Comparison of ENCODE assay signal across 28 cellular contexts in the genomic region with DNA sequence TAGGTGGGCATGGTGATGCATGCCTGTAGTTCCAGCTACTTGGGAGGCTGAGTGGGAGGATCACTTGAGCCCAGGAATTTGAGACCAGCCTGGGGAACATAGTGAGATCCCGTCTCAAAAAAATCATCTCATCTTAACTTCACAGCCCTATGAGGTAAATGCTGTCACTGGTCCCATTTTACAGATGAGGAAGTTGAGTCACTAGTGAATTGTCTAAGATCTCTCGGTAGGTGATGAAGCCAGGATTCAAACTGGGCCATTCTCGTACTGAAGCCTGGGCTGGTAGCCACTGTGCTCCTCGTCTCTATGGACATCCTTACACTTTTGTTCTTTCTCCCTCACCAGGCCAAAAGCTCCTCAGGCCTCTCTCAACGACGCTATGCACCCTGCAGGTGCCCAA. TPM values are rescaled to one million over a fixed set of nuclear protein-coding genes. Genes with fewer than 3 reads are reported as not detected.
DNase-seq lines count a peak whose midpoint lies in the region; ATAC-seq, FAIRE-seq and TF ChIP-seq lines count a peak whose summit lies in the region.
"Had no signal": no experiment of that assay in that cellular context is flagged by ENCODE, and none has a peak within 500 bp of the region (broad histone marks: within the 10 kb centered on the region; RNA-seq: fewer than 3 reads in every experiment).

No MANE protein-coding gene starts in this region.

- CTCF ChIA-PET in SK-N-SH (lab: Yijun Ruan, JAX) (interaction anchor here (0.5 to 27.2 kb wide), 26 partner anchors 9 to 1027 kb away, joined by 3 to 460 read pairs (median 5); no protein-coding TSS in a partner anchor), K562 (lab: Yijun Ruan, JAX; ENCODE audit: low intra/inter-chr PET ratio) (no interaction called here)

- ATAC-seq in SK-N-SH treated with all-trans-retinoic acid at 6 μM for 48 hours: no peak
- no peak for ATAC-seq in K562
- ATAC-seq in HG03460 (IDR thresholded peaks at IDR 0.05; ENCODE audit: unreplicated experiment): no peak
- ATAC-seq in activated T-cell treated with anti-CD3 and anti-CD28 coated beads, Interleukin-2, amount 50 U/mL, for 4 hours: no peak
- no peak for ATAC-seq in psoas muscle
- ATAC-seq: effector memory CD8-positive, alpha-beta T cell had no signal

- TF ChIP-seq RAD21 in SK-N-SH (IDR thresholded peaks at IDR 0.05; ENCODE audit: low read length) (no peak), K562 (CRISPR knock-in tag; conservative IDR thresholded peaks at IDR 0.05 in 1 of 2, IDR thresholded peaks at IDR 0.05 in 1 of 2) (no peak)

- H3K9me3 ChIP-seq in SK-N-SH (no peaks in the 10 kb centered on the region), K562 (replicated peaks; ENCODE audit: control insufficient read depth, insufficient read depth, low read depth, low read length) (no peaks in the 10 kb centered on the region), kidney (ENCODE audit: control insufficient read depth in 1 of 2, low read length in 2 of 2) (no peaks in the 10 kb centered on the region), psoas muscle (no peaks in the 10 kb centered on the region)
- H3K9me3 ChIP-seq: colonic mucosa, HAP-1, upper lobe of right lung had no signal

- FAIRE-seq in K562 (lab: Jason Lieb, UNC) (no peak), kidney (lab: Jason Lieb, UNC) (no peak)
- FAIRE-seq: A204.1, astrocyte, GM19239, keratinocyte had no signal

- H3K79me2 ChIP-seq in SK-N-SH (ENCODE audit: insufficient read depth) (no peaks in the 10 kb centered on the region), K562 (ENCODE audit: control insufficient read depth, insufficient read depth, low read length) (no peaks in the 10 kb centered on the region)

- peaks cover under 1% of the 10 kb centered on the region for H3K4me1 Mint-ChIP-seq in activated T-cell treated with anti-CD3 and anti-CD28 coated beads, Interleukin-2, amount 50 U/mL, for 4 hours (ENCODE audit: low read depth)
- H3K4me1 Mint-ChIP-seq: activated naive CD8-positive, alpha-beta T cell treated with anti-CD3 and anti-CD28 coated beads, Interleukin-2, amount 50 U/mL, for 24 hours had no signal

- intact Hi-C loops in K562 (cut with micrococcal nuclease) (no loop called here), kidney (cut with DNase I) (no loop called here), psoas muscle (cut with DNase I) (no loop called here)

- POLR2A ChIA-PET in SK-N-SH (lab: Yijun Ruan, JAX): no interaction called here
- POLR2A ChIA-PET in K562 (lab: Yijun Ruan, JAX): interaction anchor here (0.6 kb wide), 1 partner anchor 466 kb away, joined by 4 read pairs; no protein-coding TSS in a partner anchor

- H3K27me3 ChIP-seq in SK-N-SH (ENCODE audit: insufficient read depth): peaks cover 46% of the 10 kb centered on the region; the same call in 1 of the 2 replicates
- H3K27me3 ChIP-seq in K562 (ENCODE audit: control insufficient read depth in 2 of 2, insufficient read depth in 2 of 2, low read length in 2 of 2): peaks cover 16 to 66% of the 10 kb centered on the region in 2 experiments
- H3K27me3 ChIP-seq in psoas muscle (ENCODE audit: insufficient read depth in 3 of 3, low read length in 2 of 3): peaks cover 0 to 25% (median 0%) of the 10 kb centered on the region in 3 donors

- TF ChIP-seq EP300 in SK-N-SH (IDR thresholded peaks at IDR 0.05; ENCODE audit: borderline replicate concordance in 1 of 2, low read depth in 1 of 2, low read length in 1 of 2) (no peak), K562 (IDR thresholded peaks at IDR 0.05; ENCODE audit: low read length) (no peak)

- H3K27ac ChIP-seq in SK-N-SH (ENCODE audit: low read depth in 2 of 2, low read length in 1 of 2): peak overlapping the region in 1 of 2 experiments; percentile 97; a peak in 2 of 4 replicates
- H3K27ac ChIP-seq in K562 (ENCODE audit: extremely low read depth, low read depth, low read length): no peak overlapping the region
- no peak overlapping the region for H3K27ac ChIP-seq in kidney (ENCODE audit: low read depth in 2 of 2, low read length in 2 of 2)
- H3K27ac ChIP-seq in psoas muscle: no peak overlapping the region
- H3K27ac ChIP-seq: colonic mucosa, PC-9, upper lobe of right lung had no signal

- peaks cover 0 to 65% of the 10 kb centered on the region in 2 experiments; a peak in 3 of 4 replicates for H3K4me1 ChIP-seq in SK-N-SH (ENCODE audit: control insufficient read depth in 1 of 2, insufficient read depth in 2 of 2, low read depth in 1 of 2, low read length in 1 of 2)
- peaks cover 0 to 4% of the 10 kb centered on the region in 2 experiments; a peak in 2 of 5 replicates for H3K4me1 ChIP-seq in K562 (replicated peaks in 1 of 2; ENCODE audit: control insufficient read depth in 2 of 2, insufficient read depth in 2 of 2, low read length in 2 of 2)
- no peaks in the 10 kb centered on the region for H3K4me1 ChIP-seq in kidney (ENCODE audit: control insufficient read depth in 1 of 2, insufficient read depth in 1 of 2, low read depth in 1 of 2, low read length in 2 of 2)
- no peaks in the 10 kb centered on the region for H3K4me1 ChIP-seq in psoas muscle
- H3K4me1 ChIP-seq: colonic mucosa, upper lobe of right lung had no signal

- no peak for DNase-seq in SK-N-SH
- no peak for DNase-seq in K562 (ENCODE audit: extremely low read depth in 1 of 4, low spot score in 3 of 4)
- DNase-seq in kidney: peak; percentile 18
- no peak for DNase-seq in stimulated activated CD4-positive, alpha-beta T cell treated with anti-CD3 and anti-CD28 coated beads, Interleukin-2, amount 100 ng/mL, for 24 hours
- DNase-seq in activated T-cell treated with anti-CD3 and anti-CD28 coated beads, Interleukin-2, amount 50 U/mL, for 4 hours: no peak
- no peak for DNase-seq in psoas muscle
- DNase-seq: activated CD4-positive, alpha-beta T cell treated with anti-CD3 and anti-CD28 coated beads for 1 hour; activated naive CD4-positive, alpha-beta T cell; activated naive CD8-positive, alpha-beta T cell treated with anti-CD3 and anti-CD28 coated beads, Interleukin-2, amount 50 U/mL, for 24 hours; Calu3; colonic mucosa; DND-41; effector memory CD8-positive, alpha-beta T cell; KG1; NCI-H187; PC-9; stimulated activated naive CD4-positive, alpha-beta T cell had no signal

- H3K4me2 ChIP-seq in SK-N-SH: peak overlapping the region; percentile 50; the same call in 1 of the 2 replicates
- no peak overlapping the region for H3K4me2 ChIP-seq in K562 (ENCODE audit: insufficient read depth, low read length)
- H3K4me2 ChIP-seq: PC-9 had no signal

- 40% methylated on average over 5 of the region's 6 CpGs for WGBS in SK-N-SH (ENCODE audit: low lambda C conversion rate)
- 0% methylated on average over 5 of the region's 6 CpGs for WGBS in K562 (ENCODE audit: insufficient coverage, low coverage, missing lambda C conversion rate)
- 30 to 40% (median 32%) methylated on average over 6 of the region's 6 CpGs for WGBS in psoas muscle, 3 donors

- H3K9ac ChIP-seq in SK-N-SH (no peak overlapping the region), K562 (ENCODE audit: insufficient read depth in 1 of 2, low read depth in 2 of 2, low read length in 2 of 2) (no peak overlapping the region), kidney (ENCODE audit: low read length in 2 of 2) (no peak overlapping the region)

- no peaks in the 10 kb centered on the region for H3K9me3 Mint-ChIP-seq in activated T-cell treated with anti-CD3 and anti-CD28 coated beads, Interleukin-2, amount 50 U/mL, for 4 hours
- H3K9me3 Mint-ChIP-seq: activated CD4-positive, alpha-beta memory T cell treated with anti-CD3 and anti-CD28 coated beads for 36 hours; activated naive CD8-positive, alpha-beta T cell treated with anti-CD3 and anti-CD28 coated beads, Interleukin-2, amount 50 U/mL, for 24 hours; effector memory CD8-positive, alpha-beta T cell had no signal

- TF ChIP-seq CTCF in SK-N-SH (IDR thresholded peaks at IDR 0.05) (no peak), K562 (IDR thresholded peaks at IDR 0.05 in 2 of 3, conservative IDR thresholded peaks at IDR 0.05 in 1 of 3; ENCODE audit: insufficient read depth in 2 of 3, low read depth in 1 of 3, low read length in 3 of 3) (no peak), kidney (IDR thresholded peaks at IDR 0.05; ENCODE audit: borderline replicate concordance, extremely low read depth, insufficient read depth) (no peak), psoas muscle (IDR thresholded peaks at IDR 0.05) (no peak)

- no peak overlapping the region; a peak in 1 of 4 replicates for H3K4me3 ChIP-seq in SK-N-SH (ENCODE audit: low read depth in 2 of 2, low read length in 1 of 2)
- H3K4me3 ChIP-seq in K562: no peak overlapping the region
- H3K4me3 ChIP-seq in kidney (ENCODE audit: low read length in 2 of 2): no peak overlapping the region
- no peak overlapping the region for H3K4me3 ChIP-seq in psoas muscle
- H3K4me3 ChIP-seq: colonic mucosa, HAP-1, PC-9, upper lobe of right lung had no signal

- H3K4me3 Mint-ChIP-seq in activated T-cell treated with anti-CD3 and anti-CD28 coated beads, Interleukin-2, amount 50 U/mL, for 4 hours: no peak overlapping the region
- H3K4me3 Mint-ChIP-seq: activated CD4-positive, alpha-beta memory T cell treated with anti-CD3 and anti-CD28 coated beads for 36 hours; activated naive CD8-positive, alpha-beta T cell treated with anti-CD3 and anti-CD28 coated beads, Interleukin-2, amount 50 U/mL, for 24 hours; effector memory CD8-positive, alpha-beta T cell had no signal

- in situ Hi-C loops in K562 (cut with MboI): no loop called here

- BruUV-seq in K562 (replicated peaks; lab: Mats Ljungman, UMichigan): no TSS peak

- H3K36me3 Mint-ChIP-seq in activated T-cell treated with anti-CD3 and anti-CD28 coated beads, Interleukin-2, amount 50 U/mL, for 4 hours (ENCODE audit: insufficient read depth): no peaks in the 10 kb centered on the region
- H3K36me3 Mint-ChIP-seq: activated CD4-positive, alpha-beta memory T cell treated with anti-CD3 and anti-CD28 coated beads for 36 hours had no signal

- H3K9me1 ChIP-seq in K562 (ENCODE audit: control insufficient read depth, insufficient read depth, low read length): no peaks in the 10 kb centered on the region

- no peaks in the 10 kb centered on the region for H3K9me2 ChIP-seq in SK-N-SH

- TF ChIP-seq POLR2A in K562 (conservative IDR thresholded peaks at IDR 0.05): no peak

- peaks cover 31% of the 10 kb centered on the region for H3K27me3 Mint-ChIP-seq in activated T-cell treated with anti-CD3 and anti-CD28 coated beads, Interleukin-2, amount 50 U/mL, for 4 hours (ENCODE audit: low read depth)

- H3F3A ChIP-seq in SK-N-SH (replicated peaks; ENCODE audit: insufficient read depth): no peaks in the 10 kb centered on the region

- no peaks in the 10 kb centered on the region for H3K36me3 ChIP-seq in SK-N-SH (replicated peaks in 1 of 2; ENCODE audit: control insufficient read depth in 1 of 2, insufficient read depth in 2 of 2, low read length in 1 of 2)
- no peaks in the 10 kb centered on the region for H3K36me3 ChIP-seq in K562 (ENCODE audit: control insufficient read depth, insufficient read depth, low read length)
- no peaks in the 10 kb centered on the region for H3K36me3 ChIP-seq in kidney (ENCODE audit: control insufficient read depth in 1 of 2, insufficient read depth in 2 of 2, low read length in 2 of 2)
- H3K36me3 ChIP-seq in psoas muscle (ENCODE audit: insufficient read depth in 1 of 2, low read depth in 1 of 2): no peaks in the 10 kb centered on the region
- H3K36me3 ChIP-seq: colonic mucosa, HAP-1, upper lobe of right lung had no signal

- no peak overlapping the region for H2AFZ ChIP-seq in SK-N-SH (ENCODE audit: low read depth)
- no peak overlapping the region for H2AFZ ChIP-seq in K562 (ENCODE audit: low read depth, low read length)
- H2AFZ ChIP-seq: PC-9 had no signal

- no peaks in the 10 kb centered on the region for H4K20me1 ChIP-seq in SK-N-SH (ENCODE audit: insufficient read depth)
- H4K20me1 ChIP-seq in K562 (replicated peaks; ENCODE audit: control insufficient read depth, insufficient read depth, low read length): no peaks in the 10 kb centered on the region

RNA-seq across cellular contexts. Expression of a gene that starts 6.4 kb away (rescaled TPM):
- polyA plus RNA-seq in SK-N-SH (2012; rRNA removed) (0.02 and 0.05 TPM in 2 replicates), K562 (2011; rRNA removed) (0.01 and 0.03 TPM in 2 replicates), K562 (2014; fragmentation: Illumina TruSeq; extraction: Trizol) (0.01 and 0.03 TPM in 2 replicates), K562 (2014; fragmentation: Nextera tagmentation; extraction: Ambion mirVana) (not detected), K562 (2014; rRNA removed) (0.04 and 0.11 TPM in 2 replicates), kidney (ENCODE audit: insufficient read depth, low read depth, low replicate concordance) (0.06 TPM), psoas muscle (under 1 TPM; 0.04 to 0.09 (median 0.08) TPM)
- polyA plus RNA-seq in SK-N-SH (2012; cell fraction: cytosol; rRNA removed): 0.01 and 0.03 TPM in 2 replicates
- polyA plus RNA-seq in SK-N-SH (2012; cell fraction: nucleus; rRNA removed): 0.06 and 0.09 TPM in 2 replicates
- 0.44 TPM in 1 of 2 replicates, not detected in the other for total RNA-seq in K562 (2011; cell fraction: chromatin; rRNA removed; ENCODE audit: low replicate concordance)
- 0.17 and 0.39 TPM in 2 replicates for total RNA-seq in K562 (2011; cell fraction: nucleolus; rRNA removed)
- 0.07 and 0.92 TPM in 2 replicates for total RNA-seq in K562 (2011; cell fraction: nucleoplasm; rRNA removed)
- total RNA-seq in K562 (2014; rRNA removed) (0.04 and 0.05 TPM in 2 replicates), K562 (2014; rRNA removed; fragmentation: Illumina TruSeq; extraction: Trizol) (0.04 TPM in 1 of 2 replicates, not detected in the other), K562 (2015; rRNA removed; fragmentation: Illumina TruSeq; extraction: Trizol) (not detected in 2 replicates), K562 (2021) (0.09 TPM in 1 of 2 replicates, not detected in the other), kidney (0.35 TPM), psoas muscle (under 1 TPM; 0.05 to 0.30 (median 0.07) TPM)
- 0.01 and 0.04 TPM in 2 replicates for polyA plus RNA-seq in K562 (2011; cell fraction: cytosol; rRNA removed)
- polyA plus RNA-seq in K562 (2011; cell fraction: nucleus; rRNA removed): 0.33 and 0.58 TPM in 2 replicates
- polyA plus RNA-seq in K562 (2012): 0.03 and 0.06 TPM in 2 replicates
- polyA minus RNA-seq in K562 (2011; rRNA and poly(A)+ RNA removed): not detected in 2 replicates
- not detected in 2 replicates for polyA minus RNA-seq in K562 (2011; cell fraction: cytosol; rRNA and poly(A)+ RNA removed)
- polyA minus RNA-seq in K562 (2011; cell fraction: nucleus; rRNA and poly(A)+ RNA removed): under 0.01 and 0.33 TPM in 2 replicates
- under 1 TPM in 2 of 3 donors, not detected in 1; 0.10 to 0.16 TPM for total RNA-seq in activated T-cell treated with anti-CD3 and anti-CD28 coated beads, Interleukin-2, amount 50 U/mL, for 4 hours
- total RNA-seq: Calu3, glomerular endothelial cell, MCF 10A, PC-9 had no signal
